In the genomic region with DNA sequence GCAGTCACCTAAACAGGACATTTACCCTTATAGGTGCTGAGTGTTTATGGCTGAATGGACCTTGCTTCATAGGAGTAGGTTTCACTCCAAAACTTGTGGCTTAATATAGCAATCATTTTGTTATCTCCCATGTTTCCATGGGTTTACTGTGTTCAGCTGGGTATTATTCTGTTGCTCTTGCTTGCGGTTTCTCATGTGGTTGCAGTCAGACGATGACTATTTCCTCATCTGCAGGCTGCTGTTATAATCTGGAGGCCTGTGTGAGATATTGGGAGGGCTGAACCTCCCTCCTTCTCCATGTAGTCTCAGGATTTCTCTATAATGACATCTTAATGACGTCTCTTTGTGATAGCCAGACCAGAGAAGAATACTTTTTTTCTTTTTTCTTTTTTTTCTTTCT, we compare ENCODE assay signal across 14 cellular contexts.
DNase-seq lines count a peak whose midpoint lies in the region; ATAC-seq and TF ChIP-seq lines count a peak whose summit lies in the region.
"Had no signal": no experiment of that assay in that cellular context is flagged by ENCODE, and none has a peak within 500 bp of the region (broad histone marks: within the 10 kb centered on the region; RNA-seq: fewer than 3 reads in every experiment).

No MANE protein-coding gene starts in this region.

- no peak overlapping the region for H3K9ac ChIP-seq in endodermal cell (ENCODE audit: extremely low read depth, low read length, poor library complexity, severe bottlenecking)

- 96 to 100% methylated on average over 1 to 3 of the region's 3 CpGs for WGBS in endodermal cell (ENCODE audit: insufficient coverage in 1 of 2, insufficient read length in 1 of 2), 2 experiments

- H3K36me3 Mint-ChIP-seq in T-helper 17 cell (ENCODE audit: low read depth): no peaks in the 10 kb centered on the region
- H3K36me3 Mint-ChIP-seq in naive B cell: no peaks in the 10 kb centered on the region
- H3K36me3 Mint-ChIP-seq in stimulated activated memory B cell treated with anti-CD40 and anti-IgM and Interleukin-4, amounts not matched to agents 10 μg/mL and 1 μg/mL and 100 μg/mL, for 72 hours: no peaks in the 10 kb centered on the region
- H3K36me3 Mint-ChIP-seq in activated CD4-positive, alpha-beta memory T cell treated with anti-CD3 and anti-CD28 coated beads for 36 hours: no peaks in the 10 kb centered on the region
- no peaks in the 10 kb centered on the region for H3K36me3 Mint-ChIP-seq in endodermal cell (ENCODE audit: low read depth)
- H3K36me3 Mint-ChIP-seq: stimulated activated naive B cell treated with anti-CD40 and anti-IgM and Interleukin-4, amounts not matched to agents 10 μg/mL and 1 μg/mL and 100 μg/mL, for 72 hours had no signal

- no peaks in the 10 kb centered on the region for H3K36me3 ChIP-seq in endodermal cell (ENCODE audit: control insufficient read depth, insufficient read depth, low read length)
- H3K36me3 ChIP-seq: esophagus muscularis mucosa, neutrophil had no signal

- H3K27ac ChIP-seq in endodermal cell (ENCODE audit: low read depth, low read length): no peak overlapping the region
- H3K27ac ChIP-seq: esophagus muscularis mucosa, neutrophil had no signal

- ATAC-seq in T-helper 17 cell (peak; percentile 54), naive B cell (ENCODE audit: low read depth in 2 of 2) (peak; percentile 34 to 35)
- ATAC-seq in stimulated activated memory B cell treated with anti-CD40 and anti-IgM and Interleukin-4, amounts not matched to agents 10 μg/mL and 1 μg/mL and 100 μg/mL, for 72 hours: no peak
- ATAC-seq: SK-N-SH treated with all-trans-retinoic acid at 6 μM for 48 hours had no signal

- TF ChIP-seq CTCF in endodermal cell (conservative IDR thresholded peaks at IDR 0.05): no peak

- no peaks in the 10 kb centered on the region for H3K27me3 ChIP-seq in endodermal cell (ENCODE audit: control insufficient read depth, insufficient read depth, low read length, poor library complexity, severe bottlenecking)
- H3K27me3 ChIP-seq: esophagus muscularis mucosa, neutrophil had no signal

- H3K27me3 Mint-ChIP-seq in T-helper 17 cell (peaks cover 25% of the 10 kb centered on the region), naive B cell (peaks cover 4 to 12% (median 5%) of the 10 kb centered on the region in 3 donors), endodermal cell (ENCODE audit: insufficient read depth) (no peaks in the 10 kb centered on the region)
- peaks cover 23% of the 10 kb centered on the region for H3K27me3 Mint-ChIP-seq in stimulated activated memory B cell treated with anti-CD40 and anti-IgM and Interleukin-4, amounts not matched to agents 10 μg/mL and 1 μg/mL and 100 μg/mL, for 72 hours
- H3K27me3 Mint-ChIP-seq in activated CD4-positive, alpha-beta memory T cell treated with anti-CD3 and anti-CD28 coated beads for 36 hours: peaks cover 2% of the 10 kb centered on the region

- peaks cover 2% of the 10 kb centered on the region for H3K4me1 Mint-ChIP-seq in T-helper 17 cell
- peaks cover 0 to 5% (median 0%) of the 10 kb centered on the region in 3 donors for H3K4me1 Mint-ChIP-seq in naive B cell
- no peaks in the 10 kb centered on the region for H3K4me1 Mint-ChIP-seq in stimulated activated memory B cell treated with anti-CD40 and anti-IgM and Interleukin-4, amounts not matched to agents 10 μg/mL and 1 μg/mL and 100 μg/mL, for 72 hours
- peaks cover 3% of the 10 kb centered on the region for H3K4me1 Mint-ChIP-seq in activated CD4-positive, alpha-beta memory T cell treated with anti-CD3 and anti-CD28 coated beads for 36 hours (ENCODE audit: low read depth)
- H3K4me1 Mint-ChIP-seq in endodermal cell: peaks cover under 1% of the 10 kb centered on the region
- H3K4me1 Mint-ChIP-seq: stimulated activated naive B cell treated with anti-CD40 and anti-IgM and Interleukin-4, amounts not matched to agents 10 μg/mL and 1 μg/mL and 100 μg/mL, for 72 hours had no signal

- CTCF ChIA-PET in activated CD4-positive, alpha-beta memory T cell treated with anti-CD3 and anti-CD28 coated beads for 36 hours (lab: Charles Lee): no interaction called here

- DNase-seq in GF-D8 (lab: John Stamatoyannopoulos, UW): peak; percentile 68
- DNase-seq in HT1080 (ENCODE audit: low read depth): peak; percentile 69
- DNase-seq in T-helper 17 cell: no peak
- no peak for DNase-seq in naive B cell
- no peak for DNase-seq in activated CD4-positive, alpha-beta memory T cell treated with anti-CD3 and anti-CD28 coated beads for 36 hours
- no peak for DNase-seq in endodermal cell
- DNase-seq: GDM1; kidney; NCI-H226; stimulated activated naive B cell treated with anti-CD40 and anti-IgM and Interleukin-4, amounts not matched to agents 10 μg/mL and 1 μg/mL and 100 μg/mL, for 72 hours had no signal

- H3K4me3 Mint-ChIP-seq in T-helper 17 cell (no peak overlapping the region), naive B cell (no peak overlapping the region), endodermal cell (no peak overlapping the region)
- H3K4me3 Mint-ChIP-seq in stimulated activated memory B cell treated with anti-CD40 and anti-IgM and Interleukin-4, amounts not matched to agents 10 μg/mL and 1 μg/mL and 100 μg/mL, for 72 hours: no peak overlapping the region
- no peak overlapping the region for H3K4me3 Mint-ChIP-seq in activated CD4-positive, alpha-beta memory T cell treated with anti-CD3 and anti-CD28 coated beads for 36 hours
- H3K4me3 Mint-ChIP-seq: stimulated activated naive B cell treated with anti-CD40 and anti-IgM and Interleukin-4, amounts not matched to agents 10 μg/mL and 1 μg/mL and 100 μg/mL, for 72 hours had no signal

- no peak overlapping the region for H3K4me3 ChIP-seq in endodermal cell (ENCODE audit: low read length)
- H3K4me3 ChIP-seq: esophagus muscularis mucosa had no signal

- H3K27ac Mint-ChIP-seq in T-helper 17 cell: no peak overlapping the region
- no peak overlapping the region for H3K27ac Mint-ChIP-seq in naive B cell
- no peak overlapping the region for H3K27ac Mint-ChIP-seq in stimulated activated memory B cell treated with anti-CD40 and anti-IgM and Interleukin-4, amounts not matched to agents 10 μg/mL and 1 μg/mL and 100 μg/mL, for 72 hours
- H3K27ac Mint-ChIP-seq in activated CD4-positive, alpha-beta memory T cell treated with anti-CD3 and anti-CD28 coated beads for 36 hours: no peak overlapping the region
- H3K27ac Mint-ChIP-seq in endodermal cell: no peak overlapping the region
- H3K27ac Mint-ChIP-seq: stimulated activated naive B cell treated with anti-CD40 and anti-IgM and Interleukin-4, amounts not matched to agents 10 μg/mL and 1 μg/mL and 100 μg/mL, for 72 hours had no signal

- intact Hi-C loops in activated CD4-positive, alpha-beta memory T cell treated with anti-CD3 and anti-CD28 coated beads for 36 hours (cut with micrococcal nuclease): no loop called here

- H3K9me3 Mint-ChIP-seq in naive B cell (no peaks in the 10 kb centered on the region), endodermal cell (no peaks in the 10 kb centered on the region)
- H3K9me3 Mint-ChIP-seq in stimulated activated memory B cell treated with anti-CD40 and anti-IgM and Interleukin-4, amounts not matched to agents 10 μg/mL and 1 μg/mL and 100 μg/mL, for 72 hours: no peaks in the 10 kb centered on the region
- H3K9me3 Mint-ChIP-seq in activated CD4-positive, alpha-beta memory T cell treated with anti-CD3 and anti-CD28 coated beads for 36 hours: no peaks in the 10 kb centered on the region
- H3K9me3 Mint-ChIP-seq: stimulated activated naive B cell treated with anti-CD40 and anti-IgM and Interleukin-4, amounts not matched to agents 10 μg/mL and 1 μg/mL and 100 μg/mL, for 72 hours had no signal

- no peaks in the 10 kb centered on the region for H3K4me1 ChIP-seq in endodermal cell (ENCODE audit: control insufficient read depth, insufficient read depth, low read length)
- H3K4me1 ChIP-seq: esophagus muscularis mucosa had no signal

- POLR2A ChIA-PET in activated CD4-positive, alpha-beta memory T cell treated with anti-CD3 and anti-CD28 coated beads for 36 hours (lab: Charles Lee): no interaction called here

- H3K9me3 ChIP-seq in T-helper 17 cell (ENCODE audit: control insufficient read depth, low read length, poor library complexity, severe bottlenecking) (no peaks in the 10 kb centered on the region), endodermal cell (ENCODE audit: control insufficient read depth, low read length) (no peaks in the 10 kb centered on the region)
- H3K9me3 ChIP-seq: esophagus muscularis mucosa, neutrophil had no signal

Comparison
In these comparisons a context has a peak if more than half of its experiments do, and no peak if none do; other contexts are left out.
1. DNase-seq: peak in GF-D8 (single experiment) and HT1080 (single experiment); none in T-helper 17 cell (0 of 3), naive B cell (single experiment), activated CD4-positive, alpha-beta memory T cell treated with anti-CD3 and anti-CD28 coated beads for 36 hours (single experiment) and endodermal cell (single experiment).